8 cellular contexts compared by ENCODE assay signal in the genomic region with DNA sequence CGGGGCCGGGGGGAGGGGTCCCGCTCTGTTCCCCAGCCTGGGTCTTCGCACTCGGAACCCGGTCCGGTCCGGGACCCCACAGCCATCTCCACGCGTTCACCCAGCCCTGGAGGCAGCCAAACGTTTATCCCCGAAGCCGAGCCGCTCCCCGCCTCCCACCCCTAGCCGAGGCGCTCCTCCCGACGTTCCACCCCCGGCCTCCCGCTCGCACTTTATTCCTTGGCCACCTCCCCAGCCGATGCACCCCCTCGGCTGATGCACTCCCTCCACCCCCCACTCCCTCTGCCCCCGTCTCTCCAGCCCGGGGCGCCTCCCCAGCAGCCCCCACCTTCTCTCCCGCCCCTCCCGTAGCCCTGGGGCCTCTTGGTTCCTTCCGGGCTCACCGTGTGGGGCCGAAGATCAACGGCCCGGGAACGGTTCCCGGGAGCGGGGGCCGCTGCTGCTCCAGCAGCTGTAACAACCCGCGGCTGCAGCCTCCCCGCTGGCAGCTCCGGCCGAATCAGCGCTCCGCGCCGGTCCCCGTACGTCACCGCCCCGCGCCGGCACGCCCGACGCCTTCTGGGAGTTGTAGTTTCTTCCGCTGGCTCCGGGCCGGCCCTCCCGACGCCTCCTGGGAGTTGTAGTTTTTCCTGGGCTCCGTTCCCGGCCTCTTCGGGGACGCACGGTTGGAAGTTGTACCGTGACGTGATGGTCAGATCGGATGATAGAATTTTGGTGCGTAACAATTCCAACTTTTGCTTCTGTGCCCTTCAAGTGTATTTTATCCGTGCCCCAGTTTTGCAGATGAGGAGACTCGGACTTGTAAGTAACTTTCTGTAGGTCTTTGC. TPM values are rescaled to one million over a fixed set of nuclear protein-coding genes. Genes with fewer than 3 reads are reported as not detected.
A peak's percentile ranks its signal among the peaks of the same experiment; 100 is the strongest.
DNase-seq lines count a peak whose midpoint lies in the region; ATAC-seq, FAIRE-seq and TF ChIP-seq lines count a peak whose summit lies in the region.

A gene with protein sequence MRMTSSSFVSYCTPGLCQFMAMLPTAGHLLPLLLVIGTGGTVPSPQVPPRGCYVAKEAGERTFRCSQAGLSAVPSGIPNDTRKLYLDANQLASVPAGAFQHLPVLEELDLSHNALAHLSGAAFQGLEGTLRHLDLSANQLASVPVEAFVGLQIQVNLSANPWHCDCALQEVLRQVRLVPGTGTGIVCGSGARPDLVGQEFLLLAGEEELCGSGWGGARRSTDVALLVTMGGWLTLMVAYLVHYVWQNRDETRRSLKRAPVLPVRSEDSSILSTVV (plus strand): TSS at position 632 of the 827 bp plus-strand sequence. CDS start 13,792 bp downstream, outside the sequence.
TSS of gene ORMDL3 (minus strand) at position 501 of the 827 bp plus-strand sequence. CDS start 3,398 bp downstream, outside the sequence.

- H3K27me3 Mint-ChIP-seq in Caco-2 (ENCODE audit: insufficient read depth, unreplicated experiment): no peaks in the 10 kb centered on the region

- dilution Hi-C loops in endothelial cell of umbilical vein (cut with MboI; ENCODE audit: extremely low pct_ligation_motif_present, low sequenced_read_pairs): no loop called here

- DNase-seq in Caco-2 (peak; percentile 95 to 97), HuH-7 (ENCODE audit: low spot score) (peak; percentile 81), activated T-cell treated with anti-CD3 and anti-CD28 coated beads for 1 hour (ENCODE audit: low read depth) (peak; percentile 84), endothelial cell of umbilical vein (ENCODE audit: low read depth, low spot score) (peak; percentile 93), midbrain (lab: John Stamatoyannopoulos, UW) (peak; percentile 96)
- peak; percentile 86 to 90 for DNase-seq in stimulated activated CD8-positive, alpha-beta memory T cell treated with anti-CD3 and anti-CD28 coated beads, Interleukin-15, amount 100 ng/mL, for 48 hours (ENCODE audit: low read depth in 2 of 2)

- H3K9me3 Mint-ChIP-seq in Caco-2 (ENCODE audit: unreplicated experiment): no peaks in the 10 kb centered on the region

- peak within 1 kb of the TSS; percentile 89 for H3K4me3 ChIP-seq in Caco-2 (ENCODE audit: low read depth, low read length)
- H3K4me3 ChIP-seq in OCI-LY1 (ENCODE audit: low read depth, low read length, poor library complexity, severe bottlenecking): peak within 1 kb of the TSS; percentile 78
- H3K4me3 ChIP-seq in endothelial cell of umbilical vein (replicated peaks in 1 of 3; ENCODE audit: insufficient read depth in 1 of 3, low read depth in 1 of 3, low read length in 3 of 3): peak within 1 kb of the TSS; percentile 55 to 94 (median 91)

- H3K4me1 ChIP-seq in Caco-2: peaks cover 29% of the 10 kb centered on the region
- peaks cover 45% of the 10 kb centered on the region for H3K4me1 ChIP-seq in OCI-LY1 (ENCODE audit: insufficient read depth, low read length, severe bottlenecking)
- peaks cover 43% of the 10 kb centered on the region for H3K4me1 ChIP-seq in endothelial cell of umbilical vein (ENCODE audit: control insufficient read depth, extremely low read depth, insufficient read depth, low read length)

- BruUV-seq in Caco-2 (replicated peaks; lab: Mats Ljungman, UMichigan) (no TSS peak), endothelial cell of umbilical vein (replicated peaks; lab: Mats Ljungman, UMichigan) (no TSS peak)

- no peaks in the 10 kb centered on the region for H3F3A ChIP-seq in OCI-LY1 (ENCODE audit: insufficient read depth, low read length)

- H3K4me1 Mint-ChIP-seq in Caco-2 (ENCODE audit: low read depth, unreplicated experiment): peaks cover 7% of the 10 kb centered on the region

- POLR2A ChIA-PET in Caco-2 (lab: Charles Lee): interaction anchor here (0.7 to 1.5 kb wide), 3 partner anchors 26 to 239 kb away, joined by 4 to 5 read pairs (median 4); partner anchors contain the start of genes PGAP3 and PSMD3
- POLR2A ChIA-PET in endothelial cell of umbilical vein (lab: Charles Lee): interaction anchor here (0.6 to 0.7 kb wide), 2 partner anchors 54 to 466 kb away, joined by 5 read pairs; partner anchors contain the start of gene PSMD3

- H3K27ac ChIP-seq in OCI-LY1 (ENCODE audit: low read depth, low read length, poor library complexity, severe bottlenecking) (peak within 1 kb of the TSS; percentile 83), endothelial cell of umbilical vein (ENCODE audit: insufficient read depth, low read depth, low read length) (peak within 1 kb of the TSS; percentile 100)

- peaks cover 24% of the 10 kb centered on the region for H3K79me2 ChIP-seq in OCI-LY1 (ENCODE audit: insufficient read depth, low read length)
- peaks cover 24% of the 10 kb centered on the region for H3K79me2 ChIP-seq in endothelial cell of umbilical vein (ENCODE audit: control insufficient read depth, insufficient read depth, low read length)

- H2AFZ ChIP-seq in OCI-LY1 (ENCODE audit: low read length): peak within 1 kb of the TSS; percentile 72
- peak within 1 kb of the TSS; percentile 62 for H2AFZ ChIP-seq in endothelial cell of umbilical vein (ENCODE audit: low read depth, low read length)

- no peaks in the 10 kb centered on the region for H3K36me3 ChIP-seq in Caco-2 (ENCODE audit: control insufficient read depth, insufficient read depth, low read length)
- H3K36me3 ChIP-seq in OCI-LY1 (ENCODE audit: insufficient read depth, low read length): peaks cover 21% of the 10 kb centered on the region
- H3K36me3 ChIP-seq in endothelial cell of umbilical vein (ENCODE audit: control insufficient read depth in 2 of 2, extremely low read depth in 1 of 2, insufficient read depth in 2 of 2, low read length in 2 of 2): peaks cover 3 to 13% of the 10 kb centered on the region in 2 experiments

- peak within 1 kb of the TSS; percentile 97 for H3K27ac Mint-ChIP-seq in Caco-2 (ENCODE audit: unreplicated experiment)

- intact Hi-C loops in Caco-2 (cut with micrococcal nuclease; ENCODE audit: unreplicated experiment) (loop anchor here (5.0 kb wide), 1 partner anchor 145 kb away; no protein-coding TSS in a partner anchor), endothelial cell of umbilical vein (cut with micrococcal nuclease) (loop anchor here (2.0 kb wide), 1 partner anchor 53 kb away; the partner anchor contains the start of gene PSMD3)

- ATAC-seq in GM21423 (IDR thresholded peaks at IDR 0.05; ENCODE audit: unreplicated experiment): peak; percentile 81

- H3K27me3 ChIP-seq in Caco-2 (replicated peaks; ENCODE audit: control insufficient read depth, insufficient read depth, low read length) (no peaks in the 10 kb centered on the region), OCI-LY1 (ENCODE audit: insufficient read depth, low read length) (no peaks in the 10 kb centered on the region), endothelial cell of umbilical vein (ENCODE audit: control insufficient read depth in 2 of 2, insufficient read depth in 2 of 2, low read length in 2 of 2) (no peaks in the 10 kb centered on the region)

- H3K9ac ChIP-seq in OCI-LY1 (ENCODE audit: low read length): peak within 1 kb of the TSS; percentile 76
- peak within 1 kb of the TSS; percentile 84 for H3K9ac ChIP-seq in endothelial cell of umbilical vein (replicated peaks; ENCODE audit: extremely low read depth, insufficient read depth, low read length)

- FAIRE-seq in endothelial cell of umbilical vein (lab: Jason Lieb, UNC): peak; percentile 96

- TF ChIP-seq CTCF in Caco-2 (IDR thresholded peaks at IDR 0.05; ENCODE audit: insufficient read depth in 1 of 2, low read depth in 1 of 2, low read length in 1 of 2, severe bottlenecking in 1 of 2, unreplicated experiment in 1 of 2): no peak
- TF ChIP-seq CTCF in OCI-LY1 (IDR thresholded peaks at IDR 0.05; ENCODE audit: low read length): no peak
- TF ChIP-seq CTCF in endothelial cell of umbilical vein (IDR thresholded peaks at IDR 0.05; ENCODE audit: extremely low read depth in 1 of 2, insufficient read depth in 1 of 2, low read depth in 1 of 2, low read length in 2 of 2): no peak

- TF ChIP-seq POLR2A in endothelial cell of umbilical vein (IDR thresholded peaks at IDR 0.05; ENCODE audit: low read depth, low read length): peak; percentile 70

- H3K9me2 ChIP-seq in OCI-LY1 (ENCODE audit: low read depth, low read length): no peaks in the 10 kb centered on the region

- H4K20me1 ChIP-seq in OCI-LY1 (ENCODE audit: insufficient read depth, low read length) (no peaks in the 10 kb centered on the region), endothelial cell of umbilical vein (replicated peaks; ENCODE audit: control insufficient read depth, extremely low read depth, insufficient read depth, low read length) (no peaks in the 10 kb centered on the region)

- H3K36me3 Mint-ChIP-seq in Caco-2 (ENCODE audit: insufficient read depth, unreplicated experiment): peaks cover 20% of the 10 kb centered on the region

- CTCF ChIA-PET in Caco-2 (lab: Charles Lee) (interaction anchor here (2.0 kb wide), 1 partner anchor 53 kb away, joined by 8 read pairs; the partner anchor contains the start of gene PSMD3), endothelial cell of umbilical vein (lab: Charles Lee) (interaction anchor here (1.1 to 2.2 kb wide), 3 partner anchors 31 to 53 kb away, joined by 3 to 9 read pairs (median 3); partner anchors contain the start of gene PSMD3)

- peak within 1 kb of the TSS; percentile 87 for H3K4me3 Mint-ChIP-seq in Caco-2 (ENCODE audit: unreplicated experiment)

- H3K9me3 ChIP-seq in Caco-2 (no peaks in the 10 kb centered on the region), OCI-LY1 (ENCODE audit: low read length) (no peaks in the 10 kb centered on the region), endothelial cell of umbilical vein (replicated peaks; ENCODE audit: control insufficient read depth, insufficient read depth, low read length) (no peaks in the 10 kb centered on the region)

- H3K4me2 ChIP-seq in OCI-LY1 (ENCODE audit: low read length) (peak within 1 kb of the TSS; percentile 88), endothelial cell of umbilical vein (ENCODE audit: insufficient read depth, low read length) (peak within 1 kb of the TSS; percentile 80)

- no peaks in the 10 kb centered on the region for H3K9me1 ChIP-seq in endothelial cell of umbilical vein (replicated peaks; ENCODE audit: control insufficient read depth, extremely low read depth, insufficient read depth, low read length)

RNA-seq across cellular contexts. Expression of the first gene that starts in this region (rescaled TPM):
- total RNA-seq in Caco-2 (2022) (not detected in 2 replicates), endothelial cell of umbilical vein (not detected in 2 replicates)
- not detected in 2 replicates for polyA plus RNA-seq in endothelial cell of umbilical vein
- not detected in 2 replicates for polyA plus RNA-seq in endothelial cell of umbilical vein (2011; cell fraction: cytosol; rRNA removed)
- not detected in 2 replicates for polyA plus RNA-seq in endothelial cell of umbilical vein (2011; cell fraction: nucleus; rRNA removed)
- polyA plus RNA-seq in endothelial cell of umbilical vein (2012): not detected in 2 replicates
- polyA minus RNA-seq in endothelial cell of umbilical vein: not detected in 2 replicates
- not detected for polyA minus RNA-seq in endothelial cell of umbilical vein (2011; cell fraction: cytosol; rRNA and poly(A)+ RNA removed)
- polyA minus RNA-seq in endothelial cell of umbilical vein (2011; cell fraction: nucleus; rRNA and poly(A)+ RNA removed): not detected in 2 replicates

RNA-seq across cellular contexts. Expression of gene ORMDL3, which starts in this region (rescaled TPM):
- total RNA-seq in Caco-2 (2022) (70.6 and 75.2 TPM in 2 replicates), endothelial cell of umbilical vein (26.7 and 29.8 TPM in 2 replicates)
- polyA plus RNA-seq in endothelial cell of umbilical vein: 49.8 and 53.4 TPM in 2 replicates
- 30.3 and 31.1 TPM in 2 replicates for polyA plus RNA-seq in endothelial cell of umbilical vein (2011; cell fraction: cytosol; rRNA removed)
- 31.1 and 56.9 TPM in 2 replicates for polyA plus RNA-seq in endothelial cell of umbilical vein (2011; cell fraction: nucleus; rRNA removed)
- polyA plus RNA-seq in endothelial cell of umbilical vein (2012): 29.4 and 40.4 TPM in 2 replicates
- polyA minus RNA-seq in endothelial cell of umbilical vein: 58.5 and 67.5 TPM in 2 replicates
- 14.5 TPM for polyA minus RNA-seq in endothelial cell of umbilical vein (2011; cell fraction: cytosol; rRNA and poly(A)+ RNA removed)
- 17.8 and 21.3 TPM in 2 replicates for polyA minus RNA-seq in endothelial cell of umbilical vein (2011; cell fraction: nucleus; rRNA and poly(A)+ RNA removed)

Comparison
In these comparisons a context has a peak if more than half of its experiments do, and no peak if none do; other contexts are left out.
1. Peak in every context shown above with its lines: DNase-seq, ATAC-seq, H3K4me3 ChIP-seq and H3K27ac ChIP-seq.